25 cellular contexts compared by ENCODE assay signal in the genomic region with DNA sequence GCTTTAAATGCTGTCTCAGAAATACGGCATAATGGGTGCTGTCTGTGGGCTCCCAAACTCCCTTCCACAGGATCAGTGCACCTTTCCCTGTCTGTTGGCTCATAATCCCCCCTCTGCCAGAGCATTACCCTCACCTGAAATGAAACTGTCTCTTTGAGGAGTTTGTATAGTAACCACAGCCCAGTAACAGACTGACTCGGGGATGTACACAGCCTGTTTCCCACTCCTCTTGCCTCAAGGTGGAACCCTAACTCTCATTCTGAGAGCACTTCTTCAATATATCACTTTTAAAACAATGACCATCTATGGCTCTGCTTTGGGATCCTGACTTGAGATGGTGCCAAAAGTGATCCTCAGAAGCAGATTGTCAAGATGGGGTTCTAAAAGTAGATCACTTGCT.
"Had no signal": no experiment of that assay in that cellular context is flagged by ENCODE, and none has a peak within 500 bp of the region (broad histone marks: within the 10 kb centered on the region; RNA-seq: fewer than 3 reads in every experiment).

No MANE protein-coding gene starts in this region.

- H3K36me3 Mint-ChIP-seq: activated naive CD4-positive, alpha-beta T cell treated with anti-CD3 and anti-CD28 coated beads, Interleukin-2, amount 10 ng/mL, durations not matched to agents 7 days and 5 days; activated naive CD8-positive, alpha-beta T cell treated with anti-CD3 and anti-CD28 coated beads, Interleukin-2, amount 10 ng/mL, durations not matched to agents 7 days and 5 days; natural killer cell; neural progenitor cell had no signal

- H2AFZ ChIP-seq: neural progenitor cell had no signal

- H3K27ac ChIP-seq: brain microvascular endothelial cell, esophagus muscularis mucosa, foreskin keratinocyte, heart right ventricle, left lung, lower lobe of right lung, neural progenitor cell, right atrium auricular region, testis, transverse colon had no signal

- H3K4me1 ChIP-seq: esophagus muscularis mucosa, foreskin keratinocyte, heart right ventricle, left lung, lower lobe of right lung, neural progenitor cell, right atrium auricular region, testis, transverse colon had no signal

- DNase-seq: activated CD4-positive, alpha-beta T cell treated with anti-CD3 and anti-CD28 coated beads for 36 hours; activated CD4-positive, CD25-positive, alpha-beta regulatory T cell; activated effector memory CD4-positive, alpha-beta T cell treated with Interleukin-2 at 50 U/mL for 16 hours; activated naive CD4-positive, alpha-beta T cell treated with anti-CD3 and anti-CD28 coated beads, Interleukin-2, amount 10 ng/mL, durations not matched to agents 7 days and 5 days; activated naive CD8-positive, alpha-beta T cell treated with anti-CD3 and anti-CD28 coated beads, Interleukin-2, amount 10 ng/mL, durations not matched to agents 7 days and 5 days; amniotic stem cell; brain microvascular endothelial cell; cortex of kidney; foreskin keratinocyte; heart right ventricle; left lung; lower lobe of right lung; mesenchymal stem cell; natural killer cell; occipital lobe; stimulated activated CD4-positive, alpha-beta T cell treated with anti-CD3 and anti-CD28 coated beads, Interleukin-15, amount 100 ng/mL, for 24 hours; stimulated activated naive CD8-positive, alpha-beta T cell treated with anti-CD3 and anti-CD28 coated beads, Interleukin-15, Interleukin-2, amounts not matched to agents 100 U/mL and 50 U/mL, for 24 hours; T-helper 1 cell; testis; transverse colon had no signal

- H3K27me3 ChIP-seq: brain microvascular endothelial cell, esophagus muscularis mucosa, foreskin keratinocyte, heart right ventricle, left lung, neural progenitor cell, right atrium auricular region, testis, transverse colon had no signal

- H3K9me3 ChIP-seq: esophagus muscularis mucosa, heart right ventricle, lower lobe of right lung, right atrium auricular region, testis, transverse colon had no signal

- H3K4me3 Mint-ChIP-seq: activated CD4-positive, alpha-beta T cell treated with anti-CD3 and anti-CD28 coated beads for 36 hours; activated naive CD4-positive, alpha-beta T cell treated with anti-CD3 and anti-CD28 coated beads, Interleukin-2, amount 10 ng/mL, durations not matched to agents 7 days and 5 days; activated naive CD8-positive, alpha-beta T cell treated with anti-CD3 and anti-CD28 coated beads, Interleukin-2, amount 10 ng/mL, durations not matched to agents 7 days and 5 days; natural killer cell; neural progenitor cell; T-helper 2 cell treated with Interferon-gamma antibody and Interleukin-4, amounts not matched to agents 5 μg/mL and 100 μg/mL, for 36 hours had no signal

- H3K4me2 ChIP-seq: neural progenitor cell, smooth muscle cell had no signal

- H3K27ac Mint-ChIP-seq: activated CD4-positive, alpha-beta T cell treated with anti-CD3 and anti-CD28 coated beads for 36 hours; activated naive CD4-positive, alpha-beta T cell treated with anti-CD3 and anti-CD28 coated beads, Interleukin-2, amount 10 ng/mL, durations not matched to agents 7 days and 5 days; activated naive CD8-positive, alpha-beta T cell treated with anti-CD3 and anti-CD28 coated beads, Interleukin-2, amount 10 ng/mL, durations not matched to agents 7 days and 5 days; natural killer cell; neural progenitor cell; T-helper 2 cell treated with Interferon-gamma antibody and Interleukin-4, amounts not matched to agents 5 μg/mL and 100 μg/mL, for 36 hours had no signal

- H3K4me3 ChIP-seq: esophagus muscularis mucosa, heart right ventricle, left lung, lower lobe of right lung, neural progenitor cell, right atrium auricular region, smooth muscle cell, testis, transverse colon had no signal

- H3K27me3 Mint-ChIP-seq: activated CD4-positive, alpha-beta T cell treated with anti-CD3 and anti-CD28 coated beads for 36 hours; activated naive CD4-positive, alpha-beta T cell treated with anti-CD3 and anti-CD28 coated beads, Interleukin-2, amount 10 ng/mL, durations not matched to agents 7 days and 5 days; activated naive CD8-positive, alpha-beta T cell treated with anti-CD3 and anti-CD28 coated beads, Interleukin-2, amount 10 ng/mL, durations not matched to agents 7 days and 5 days had no signal

- H3K9ac ChIP-seq: neural progenitor cell had no signal

- H3K36me3 ChIP-seq: brain microvascular endothelial cell, esophagus muscularis mucosa, heart right ventricle, left lung, lower lobe of right lung, neural progenitor cell, right atrium auricular region, transverse colon had no signal

- H3K9me3 Mint-ChIP-seq: activated naive CD4-positive, alpha-beta T cell treated with anti-CD3 and anti-CD28 coated beads, Interleukin-2, amount 10 ng/mL, durations not matched to agents 7 days and 5 days; activated naive CD8-positive, alpha-beta T cell treated with anti-CD3 and anti-CD28 coated beads, Interleukin-2, amount 10 ng/mL, durations not matched to agents 7 days and 5 days; neural progenitor cell; T-helper 2 cell treated with Interferon-gamma antibody and Interleukin-4, amounts not matched to agents 5 μg/mL and 100 μg/mL, for 36 hours had no signal

- H3K4me1 Mint-ChIP-seq: activated CD4-positive, alpha-beta T cell treated with anti-CD3 and anti-CD28 coated beads for 36 hours; activated naive CD4-positive, alpha-beta T cell treated with anti-CD3 and anti-CD28 coated beads, Interleukin-2, amount 10 ng/mL, durations not matched to agents 7 days and 5 days; activated naive CD8-positive, alpha-beta T cell treated with anti-CD3 and anti-CD28 coated beads, Interleukin-2, amount 10 ng/mL, durations not matched to agents 7 days and 5 days; natural killer cell; neural progenitor cell had no signal

- ATAC-seq: activated CD4-positive, alpha-beta T cell treated with anti-CD3 and anti-CD28 coated beads for 36 hours; foreskin keratinocyte; heart right ventricle; left lung; lower lobe of right lung; natural killer cell; stimulated activated naive CD8-positive, alpha-beta T cell treated with anti-CD3 and anti-CD28 coated beads, Interleukin-15, Interleukin-2, amounts not matched to agents 100 U/mL and 50 U/mL, for 24 hours had no signal
